Comparison of ENCODE assay signal across 8 cellular contexts in the genomic region with DNA sequence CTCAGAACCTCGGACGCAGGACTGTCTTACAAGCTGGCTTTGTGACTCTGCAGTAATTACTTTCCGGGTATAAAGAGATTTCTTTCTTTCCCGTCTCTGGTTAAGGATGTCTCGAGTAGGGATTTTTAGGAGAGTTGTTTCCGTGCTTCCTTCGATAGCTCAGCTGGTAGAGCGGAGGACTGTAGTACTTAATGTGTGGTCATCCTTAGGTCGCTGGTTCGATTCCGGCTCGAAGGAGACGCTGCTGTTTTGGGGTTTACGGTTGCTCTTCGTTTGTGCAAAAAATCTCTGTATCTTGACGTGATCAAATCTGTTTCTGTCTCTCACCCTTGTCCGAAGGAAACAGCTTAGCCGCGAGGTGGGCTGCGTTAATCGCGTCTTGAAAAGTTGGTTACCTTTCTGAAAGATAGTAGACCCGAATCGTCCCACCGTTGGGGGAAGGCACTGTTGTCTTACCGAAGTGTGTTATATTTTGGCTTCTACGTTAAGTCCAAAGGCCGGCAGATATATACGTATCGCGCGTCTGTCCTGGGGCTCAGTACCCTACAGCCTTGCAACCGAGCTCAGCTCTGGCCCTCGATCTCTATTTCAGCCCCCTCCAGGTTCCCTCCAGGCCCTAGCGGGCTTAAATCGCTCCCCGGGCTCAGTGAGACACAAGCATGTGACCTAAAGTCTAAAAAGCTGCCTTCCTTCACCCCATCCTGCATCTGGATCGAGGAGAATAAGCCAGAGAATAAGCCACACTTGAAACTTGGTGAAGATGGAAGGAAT. TPM values are rescaled to one million over a fixed set of nuclear protein-coding genes. Genes with fewer than 3 reads are reported as not detected.
DNase-seq lines count a peak whose midpoint lies in the region; ATAC-seq and TF ChIP-seq lines count a peak whose summit lies in the region.

No MANE protein-coding gene starts in this region.

- peaks cover 0 to 5% (median 0%) of the 10 kb centered on the region in 3 donors for H3K36me3 Mint-ChIP-seq in CD8-positive, alpha-beta memory T cell

- 0% methylated on average over 12 to 24 of the region's 38 CpGs for WGBS in gastroesophageal sphincter (ENCODE audit: low coverage in 1 of 2), 2 donors

- TF ChIP-seq CTCF in GM20000 (IDR thresholded peaks at IDR 0.05; ENCODE audit: extremely low read depth, missing control alignments): no peak
- TF ChIP-seq CTCF in RWPE1 (conservative IDR thresholded peaks at IDR 0.05; ENCODE audit: low read depth): no peak
- TF ChIP-seq CTCF in gastroesophageal sphincter (IDR thresholded peaks at IDR 0.05): no peak
- no peak for TF ChIP-seq CTCF in neutrophil (IDR thresholded peaks at IDR 0.05)

- no peak overlapping the region for H3K27ac Mint-ChIP-seq in CD8-positive, alpha-beta memory T cell

- no peaks in the 10 kb centered on the region for H3K9me3 Mint-ChIP-seq in CD8-positive, alpha-beta memory T cell

- peak overlapping the region; percentile 97 for H3K4me3 ChIP-seq in CD8-positive, alpha-beta memory T cell (ENCODE audit: low read length)
- H3K4me3 ChIP-seq in gastroesophageal sphincter (peak overlapping the region; percentile 64 to 76), neutrophil (ENCODE audit: low read depth in 1 of 2, low read length in 1 of 2) (peak overlapping the region; percentile 75 to 83)

- H3K4me3 Mint-ChIP-seq in CD8-positive, alpha-beta memory T cell: no peak overlapping the region

- no peak for TF ChIP-seq EP300 in gastroesophageal sphincter (IDR thresholded peaks at IDR 0.05)

- H3K4me1 ChIP-seq in CD8-positive, alpha-beta memory T cell (ENCODE audit: insufficient read depth, low read length): peaks cover 25% of the 10 kb centered on the region
- H3K4me1 ChIP-seq in gastroesophageal sphincter: peaks cover 7 to 53% (median 16%) of the 10 kb centered on the region in 3 donors
- peaks cover 48 to 51% of the 10 kb centered on the region in 2 experiments for H3K4me1 ChIP-seq in neutrophil (ENCODE audit: control insufficient read depth in 1 of 2, insufficient read depth in 1 of 2, low read depth in 1 of 2, low read length in 1 of 2)

- H3K9me3 ChIP-seq in CD8-positive, alpha-beta memory T cell (ENCODE audit: low read length): no peaks in the 10 kb centered on the region
- H3K9me3 ChIP-seq in gastroesophageal sphincter (no peaks in the 10 kb centered on the region), neutrophil (no peaks in the 10 kb centered on the region)

- peak; percentile 45 for ATAC-seq in gastroesophageal sphincter

- POLR2A ChIA-PET in CD8-positive, alpha-beta memory T cell (lab: Charles Lee): interaction anchor here (1.3 to 4.4 kb wide), 5 partner anchors 20 to 342 kb away, joined by 4 to 31 read pairs (median 7); a partner anchor contains a TSS
- POLR2A ChIA-PET in RWPE1 (lab: Yijun Ruan, JAX; ENCODE audit: low non-redundant PET): interaction anchor here (0.6 to 0.8 kb wide), 2 partner anchors 70 to 283 kb away, joined by 3 read pairs; no protein-coding TSS in a partner anchor

- peak; percentile 48 to 84 (median 78) for DNase-seq in CD8-positive, alpha-beta memory T cell
- DNase-seq in GM20000 (ENCODE audit: low spot score) (peak; percentile 49), HT-29 (ENCODE audit: low spot score) (peak; percentile 88), RWPE1 (ENCODE audit: low spot score) (peak; percentile 39), substantia nigra (lab: John Stamatoyannopoulos, UW) (peak in 45 of 49 donors; percentile 16 to 87 (median 66))
- peak; percentile 57 for DNase-seq in activated T-helper 9 cell treated with anti-CD3 and anti-CD28 coated beads, Interleukin-2, amount 50 U/mL, for 16 hours (ENCODE audit: low read depth)

- H3K27me3 ChIP-seq in CD8-positive, alpha-beta memory T cell (ENCODE audit: insufficient read depth, low read length, poor library complexity, severe bottlenecking): no peaks in the 10 kb centered on the region
- H3K27me3 ChIP-seq in gastroesophageal sphincter (no peaks in the 10 kb centered on the region), neutrophil (peaks cover 41% of the 10 kb centered on the region)

- CTCF ChIA-PET in CD8-positive, alpha-beta memory T cell (lab: Charles Lee): interaction anchor here (0.9 to 4.7 kb wide), 10 partner anchors 15 to 355 kb away, joined by 3 to 35 read pairs (median 8); a partner anchor contains a TSS
- CTCF ChIA-PET in RWPE1 (lab: Yijun Ruan, JAX): interaction anchor here (0.5 to 1.3 kb wide), 3 partner anchors 26 to 378 kb away, joined by 3 to 7 read pairs (median 3); a partner anchor contains a TSS

- H3K4me1 Mint-ChIP-seq in CD8-positive, alpha-beta memory T cell: peaks cover 6 to 10% (median 9%) of the 10 kb centered on the region in 3 donors

- no peaks in the 10 kb centered on the region for H3K36me3 ChIP-seq in CD8-positive, alpha-beta memory T cell (ENCODE audit: insufficient read depth, low read length)
- H3K36me3 ChIP-seq in gastroesophageal sphincter (no peaks in the 10 kb centered on the region), neutrophil (no peaks in the 10 kb centered on the region)

- H3K27ac ChIP-seq in CD8-positive, alpha-beta memory T cell (ENCODE audit: low read depth, low read length): peak overlapping the region; percentile 96
- H3K27ac ChIP-seq in RWPE1: peak overlapping the region; percentile 99
- peak overlapping the region; percentile 95 to 100 (median 100) for H3K27ac ChIP-seq in gastroesophageal sphincter
- H3K27ac ChIP-seq in neutrophil: peak overlapping the region; percentile 70
- peak overlapping the region; percentile 99 for H3K27ac ChIP-seq in substantia nigra (ENCODE audit: low read depth, low read length, poor library complexity, severe bottlenecking)

- H3K27me3 Mint-ChIP-seq in CD8-positive, alpha-beta memory T cell: peaks cover 0 to 4% of the 10 kb centered on the region in 2 donors

- no peak for TF ChIP-seq POLR2A in gastroesophageal sphincter (IDR thresholded peaks at IDR 0.05)

RNA-seq across cellular contexts. Expression of a gene that starts 1.1 kb away (rescaled TPM):
- total RNA-seq in CD8-positive, alpha-beta memory T cell: under 1 TPM in 1 of 2 experiments, not detected in 1; 0.57 TPM
- polyA plus RNA-seq in CD8-positive, alpha-beta memory T cell: 2.3 TPM
- total RNA-seq in HT-29 (2014; rRNA removed; shearing (Covaris generic)): 6.6 and 8.7 TPM in 2 replicates
- 100 to 1,000 TPM in 2 of 4 donors, 10 to 100 TPM in 2; 65.2 to 139 (median 106) TPM for total RNA-seq in gastroesophageal sphincter

RNA-seq across cellular contexts. Expression of a gene that starts 5.3 kb away (rescaled TPM):
- total RNA-seq in CD8-positive, alpha-beta memory T cell: under 1 TPM; 0.39 to 0.58 TPM
- polyA plus RNA-seq in CD8-positive, alpha-beta memory T cell: 1.4 TPM
- 0.57 and 4.0 TPM in 2 replicates for total RNA-seq in HT-29 (2014; rRNA removed; shearing (Covaris generic))
- 10 to 100 TPM; 16.8 to 32.0 (median 25.2) TPM for total RNA-seq in gastroesophageal sphincter

RNA-seq across cellular contexts. Expression of a gene that starts 41.8 kb away (rescaled TPM):
- total RNA-seq in CD8-positive, alpha-beta memory T cell: not detected
- polyA plus RNA-seq in CD8-positive, alpha-beta memory T cell: not detected
- total RNA-seq in HT-29 (2014; rRNA removed; shearing (Covaris generic)): not detected in 2 replicates
- not detected for total RNA-seq in gastroesophageal sphincter

Comparison
In these comparisons a context has a peak if more than half of its experiments do, and no peak if none do; other contexts are left out.
1. Peak in every context shown above with its lines: DNase-seq, ATAC-seq, H3K4me3 ChIP-seq and H3K27ac ChIP-seq.